In the genomic region with DNA sequence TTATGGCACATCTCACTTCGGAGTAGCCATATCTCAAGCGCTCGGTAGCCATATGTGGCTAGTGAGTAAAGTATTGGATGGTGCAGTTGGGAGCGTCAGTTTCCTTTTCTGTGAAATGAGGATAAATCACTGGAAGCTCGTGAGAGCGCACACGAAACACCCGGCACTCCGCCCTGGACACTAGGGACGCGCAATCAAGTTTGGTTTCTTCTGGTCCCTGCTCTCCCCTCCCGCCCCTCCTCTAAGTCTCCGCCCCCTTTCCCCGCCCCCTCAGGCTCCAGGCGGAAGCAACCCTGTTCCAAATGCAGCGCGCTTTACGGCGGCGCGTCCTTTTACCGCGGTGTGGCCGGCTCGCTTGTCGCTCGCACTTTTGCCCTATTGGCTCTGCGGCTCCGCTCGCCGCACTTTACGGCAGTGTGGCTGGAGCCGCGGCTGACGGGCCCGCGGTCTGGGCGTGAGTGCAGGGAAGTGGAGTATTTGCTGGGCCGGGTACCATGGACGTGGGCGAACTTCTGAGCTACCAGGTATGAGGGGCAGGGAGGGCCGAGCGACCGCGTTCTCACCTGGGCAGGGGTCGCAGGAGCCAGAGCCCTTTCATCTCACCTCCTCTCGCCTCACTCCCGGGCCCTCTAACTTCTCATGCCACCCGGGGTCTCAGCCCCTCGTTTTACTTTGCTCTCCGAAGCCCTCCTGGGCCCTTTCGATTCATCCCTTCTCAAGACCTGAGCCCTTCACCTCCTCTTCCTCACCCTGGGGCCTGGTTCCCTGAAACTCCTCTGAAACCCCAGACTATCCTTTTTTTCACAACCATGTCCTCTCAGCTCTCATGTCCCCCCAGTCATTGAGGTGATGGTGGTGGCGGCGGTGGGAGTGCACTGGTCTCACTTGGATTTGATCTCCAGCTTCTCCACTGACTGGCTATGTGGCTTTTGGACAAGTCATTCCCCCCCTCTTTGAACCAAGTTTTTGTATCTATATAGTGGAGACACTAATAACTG, we compare ENCODE assay signal across 1 cellular context.
A peak's percentile ranks its signal among the peaks of the same experiment; 100 is the strongest.
TF ChIP-seq lines count a peak whose summit lies in the region.

A gene with protein sequence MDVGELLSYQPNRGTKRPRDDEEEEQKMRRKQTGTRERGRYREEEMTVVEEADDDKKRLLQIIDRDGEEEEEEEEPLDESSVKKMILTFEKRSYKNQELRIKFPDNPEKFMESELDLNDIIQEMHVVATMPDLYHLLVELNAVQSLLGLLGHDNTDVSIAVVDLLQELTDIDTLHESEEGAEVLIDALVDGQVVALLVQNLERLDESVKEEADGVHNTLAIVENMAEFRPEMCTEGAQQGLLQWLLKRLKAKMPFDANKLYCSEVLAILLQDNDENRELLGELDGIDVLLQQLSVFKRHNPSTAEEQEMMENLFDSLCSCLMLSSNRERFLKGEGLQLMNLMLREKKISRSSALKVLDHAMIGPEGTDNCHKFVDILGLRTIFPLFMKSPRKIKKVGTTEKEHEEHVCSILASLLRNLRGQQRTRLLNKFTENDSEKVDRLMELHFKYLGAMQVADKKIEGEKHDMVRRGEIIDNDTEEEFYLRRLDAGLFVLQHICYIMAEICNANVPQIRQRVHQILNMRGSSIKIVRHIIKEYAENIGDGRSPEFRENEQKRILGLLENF (plus strand): TSS at position 402 of the 998 bp plus-strand sequence. CDS start 93 bp downstream, at position 495.

TF ChIP-seq in HepG2, 621 proteins besides CTCF, POLR2A, EP300 and RAD21 (continued from another document and continues in another):
- TF ChIP-seq, protein P1, sequence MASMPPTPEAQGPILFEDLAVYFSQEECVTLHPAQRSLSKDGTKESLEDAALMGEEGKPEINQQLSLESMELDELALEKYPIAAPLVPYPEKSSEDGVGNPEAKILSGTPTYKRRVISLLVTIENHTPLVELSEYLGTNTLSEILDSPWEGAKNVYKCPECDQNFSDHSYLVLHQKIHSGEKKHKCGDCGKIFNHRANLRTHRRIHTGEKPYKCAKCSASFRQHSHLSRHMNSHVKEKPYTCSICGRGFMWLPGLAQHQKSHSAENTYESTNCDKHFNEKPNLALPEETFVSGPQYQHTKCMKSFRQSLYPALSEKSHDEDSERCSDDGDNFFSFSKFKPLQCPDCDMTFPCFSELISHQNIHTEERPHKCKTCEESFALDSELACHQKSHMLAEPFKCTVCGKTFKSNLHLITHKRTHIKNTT (CRISPR knock-in tag; IDR thresholded peaks at IDR 0.05): peak; percentile 86; the same call in 1 of the 2 replicates
- no peak for TF ChIP-seq ZNF761 (CRISPR knock-in tag; conservative IDR thresholded peaks at IDR 0.05)
- TF ChIP-seq EHMT2 (IDR thresholded peaks at IDR 0.05; ENCODE audit: borderline replicate concordance, low read depth, low read length): peak; percentile 21; the same call in 1 of the 2 replicates
- TF ChIP-seq ARHGAP35 (CRISPR knock-in tag; IDR thresholded peaks at IDR 0.05; ENCODE audit: borderline replicate concordance): peak; percentile 95
- TF ChIP-seq RBM22 (optimal IDR thresholded peaks at IDR 0.05; ENCODE audit: low read length): no peak
- no peak for TF ChIP-seq AGO2 (optimal IDR thresholded peaks at IDR 0.05; ENCODE audit: low read depth, low read length)
- TF ChIP-seq, protein P2, sequence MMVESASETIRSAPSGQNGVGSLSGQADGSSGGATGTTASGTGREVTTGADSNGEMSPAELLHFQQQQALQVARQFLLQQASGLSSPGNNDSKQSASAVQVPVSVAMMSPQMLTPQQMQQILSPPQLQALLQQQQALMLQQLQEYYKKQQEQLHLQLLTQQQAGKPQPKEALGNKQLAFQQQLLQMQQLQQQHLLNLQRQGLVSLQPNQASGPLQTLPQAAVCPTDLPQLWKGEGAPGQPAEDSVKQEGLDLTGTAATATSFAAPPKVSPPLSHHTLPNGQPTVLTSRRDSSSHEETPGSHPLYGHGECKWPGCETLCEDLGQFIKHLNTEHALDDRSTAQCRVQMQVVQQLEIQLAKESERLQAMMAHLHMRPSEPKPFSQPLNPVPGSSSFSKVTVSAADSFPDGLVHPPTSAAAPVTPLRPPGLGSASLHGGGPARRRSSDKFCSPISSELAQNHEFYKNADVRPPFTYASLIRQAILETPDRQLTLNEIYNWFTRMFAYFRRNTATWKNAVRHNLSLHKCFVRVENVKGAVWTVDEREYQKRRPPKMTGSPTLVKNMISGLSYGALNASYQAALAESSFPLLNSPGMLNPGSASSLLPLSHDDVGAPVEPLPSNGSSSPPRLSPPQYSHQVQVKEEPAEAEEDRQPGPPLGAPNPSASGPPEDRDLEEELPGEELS (CRISPR knock-in tag; IDR thresholded peaks at IDR 0.05): peak; percentile 79
- TF ChIP-seq ZNF644 (CRISPR knock-in tag; IDR thresholded peaks at IDR 0.05; ENCODE audit: low read depth): no peak
- TF ChIP-seq SNRNP70 (IDR thresholded peaks at IDR 0.05; ENCODE audit: low read depth, low read length): no peak
- no peak for TF ChIP-seq FLYWCH1 (CRISPR knock-in tag; IDR thresholded peaks at IDR 0.05)
- TF ChIP-seq, protein P3, sequence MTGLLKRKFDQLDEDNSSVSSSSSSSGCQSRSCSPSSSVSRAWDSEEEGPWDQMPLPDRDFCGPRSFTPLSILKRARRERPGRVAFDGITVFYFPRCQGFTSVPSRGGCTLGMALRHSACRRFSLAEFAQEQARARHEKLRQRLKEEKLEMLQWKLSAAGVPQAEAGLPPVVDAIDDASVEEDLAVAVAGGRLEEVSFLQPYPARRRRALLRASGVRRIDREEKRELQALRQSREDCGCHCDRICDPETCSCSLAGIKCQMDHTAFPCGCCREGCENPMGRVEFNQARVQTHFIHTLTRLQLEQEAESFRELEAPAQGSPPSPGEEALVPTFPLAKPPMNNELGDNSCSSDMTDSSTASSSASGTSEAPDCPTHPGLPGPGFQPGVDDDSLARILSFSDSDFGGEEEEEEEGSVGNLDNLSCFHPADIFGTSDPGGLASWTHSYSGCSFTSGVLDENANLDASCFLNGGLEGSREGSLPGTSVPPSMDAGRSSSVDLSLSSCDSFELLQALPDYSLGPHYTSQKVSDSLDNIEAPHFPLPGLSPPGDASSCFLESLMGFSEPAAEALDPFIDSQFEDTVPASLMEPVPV (CRISPR knock-in tag; IDR thresholded peaks at IDR 0.05): peak; percentile 68; the same call in 1 of the 2 replicates
- no peak for TF ChIP-seq JARID2 (CRISPR knock-in tag; IDR thresholded peaks at IDR 0.05; ENCODE audit: insufficient replicate concordance)
- peak; percentile 74; the same call in 1 of the 2 replicates for TF ChIP-seq SMYD3 (CRISPR knock-in tag; IDR thresholded peaks at IDR 0.05)
- TF ChIP-seq, protein P4, sequence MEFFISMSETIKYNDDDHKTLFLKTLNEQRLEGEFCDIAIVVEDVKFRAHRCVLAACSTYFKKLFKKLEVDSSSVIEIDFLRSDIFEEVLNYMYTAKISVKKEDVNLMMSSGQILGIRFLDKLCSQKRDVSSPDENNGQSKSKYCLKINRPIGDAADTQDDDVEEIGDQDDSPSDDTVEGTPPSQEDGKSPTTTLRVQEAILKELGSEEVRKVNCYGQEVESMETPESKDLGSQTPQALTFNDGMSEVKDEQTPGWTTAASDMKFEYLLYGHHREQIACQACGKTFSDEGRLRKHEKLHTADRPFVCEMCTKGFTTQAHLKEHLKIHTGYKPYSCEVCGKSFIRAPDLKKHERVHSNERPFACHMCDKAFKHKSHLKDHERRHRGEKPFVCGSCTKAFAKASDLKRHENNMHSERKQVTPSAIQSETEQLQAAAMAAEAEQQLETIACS (CRISPR knock-in tag; IDR thresholded peaks at IDR 0.05): no peak
- TF ChIP-seq HNRNPL (IDR thresholded peaks at IDR 0.05; ENCODE audit: low read depth, low read length): no peak
- peak; percentile 63; the same call in 1 of the 2 replicates for TF ChIP-seq FOXO1 (CRISPR knock-in tag; IDR thresholded peaks at IDR 0.05)
- TF ChIP-seq MLLT10 (CRISPR knock-in tag; IDR thresholded peaks at IDR 0.05): no peak
- peak; percentile 90 for TF ChIP-seq FOXC1 (CRISPR knock-in tag; IDR thresholded peaks at IDR 0.05; ENCODE audit: borderline replicate concordance)
- TF ChIP-seq ZFP36L1 (CRISPR knock-in tag; IDR thresholded peaks at IDR 0.05): no peak
- TF ChIP-seq MIXL1 (CRISPR knock-in tag; IDR thresholded peaks at IDR 0.05): peak; percentile 71; the same call in 1 of the 2 replicates
- TF ChIP-seq ZSCAN25 (CRISPR knock-in tag; IDR thresholded peaks at IDR 0.05): peak; percentile 85
- peak; percentile 91; the same call in 1 of the 2 replicates for TF ChIP-seq KDM5B (CRISPR knock-in tag; IDR thresholded peaks at IDR 0.05; ENCODE audit: borderline replicate concordance)
- TF ChIP-seq ZNF207 (IDR thresholded peaks at IDR 0.05; ENCODE audit: borderline replicate concordance): no peak; the same call in 1 of the 2 replicates
- peak; percentile 85; the same call in 1 of the 2 replicates for TF ChIP-seq KLF9 (CRISPR knock-in tag; IDR thresholded peaks at IDR 0.05; ENCODE audit: low read depth)
- TF ChIP-seq MTA3 (CRISPR knock-in tag; IDR thresholded peaks at IDR 0.05): no peak
- TF ChIP-seq DMAP1 (CRISPR knock-in tag; IDR thresholded peaks at IDR 0.05): peak; percentile 73; the same call in 1 of the 2 replicates
- peak; percentile 87 for TF ChIP-seq DR1 (CRISPR knock-in tag; IDR thresholded peaks at IDR 0.05)
- TF ChIP-seq, protein P5, sequence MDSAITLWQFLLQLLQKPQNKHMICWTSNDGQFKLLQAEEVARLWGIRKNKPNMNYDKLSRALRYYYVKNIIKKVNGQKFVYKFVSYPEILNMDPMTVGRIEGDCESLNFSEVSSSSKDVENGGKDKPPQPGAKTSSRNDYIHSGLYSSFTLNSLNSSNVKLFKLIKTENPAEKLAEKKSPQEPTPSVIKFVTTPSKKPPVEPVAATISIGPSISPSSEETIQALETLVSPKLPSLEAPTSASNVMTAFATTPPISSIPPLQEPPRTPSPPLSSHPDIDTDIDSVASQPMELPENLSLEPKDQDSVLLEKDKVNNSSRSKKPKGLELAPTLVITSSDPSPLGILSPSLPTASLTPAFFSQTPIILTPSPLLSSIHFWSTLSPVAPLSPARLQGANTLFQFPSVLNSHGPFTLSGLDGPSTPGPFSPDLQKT (CRISPR knock-in tag; IDR thresholded peaks at IDR 0.05; ENCODE audit: borderline replicate concordance): peak; percentile 82; the same call in 1 of the 2 replicates
- 0 out of 2 replicates have a peak, but pooled peaks have one; percentile 67 for TF ChIP-seq DNMT3B (CRISPR knock-in tag; conservative IDR thresholded peaks at IDR 0.05)
- no peak for TF ChIP-seq HNRNPH1 (optimal IDR thresholded peaks at IDR 0.05; ENCODE audit: low read depth, low read length)
- TF ChIP-seq GZF1 (CRISPR knock-in tag; IDR thresholded peaks at IDR 0.05): peak; percentile 12; the same call in 1 of the 2 replicates
- TF ChIP-seq, protein P6, sequence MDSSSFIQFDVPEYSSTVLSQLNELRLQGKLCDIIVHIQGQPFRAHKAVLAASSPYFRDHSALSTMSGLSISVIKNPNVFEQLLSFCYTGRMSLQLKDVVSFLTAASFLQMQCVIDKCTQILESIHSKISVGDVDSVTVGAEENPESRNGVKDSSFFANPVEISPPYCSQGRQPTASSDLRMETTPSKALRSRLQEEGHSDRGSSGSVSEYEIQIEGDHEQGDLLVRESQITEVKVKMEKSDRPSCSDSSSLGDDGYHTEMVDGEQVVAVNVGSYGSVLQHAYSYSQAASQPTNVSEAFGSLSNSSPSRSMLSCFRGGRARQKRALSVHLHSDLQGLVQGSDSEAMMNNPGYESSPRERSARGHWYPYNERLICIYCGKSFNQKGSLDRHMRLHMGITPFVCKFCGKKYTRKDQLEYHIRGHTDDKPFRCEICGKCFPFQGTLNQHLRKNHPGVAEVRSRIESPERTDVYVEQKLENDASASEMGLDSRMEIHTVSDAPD (CRISPR knock-in tag; IDR thresholded peaks at IDR 0.05): no peak
- peak; percentile 90; the same call in 1 of the 2 replicates for TF ChIP-seq XBP1 (CRISPR knock-in tag; IDR thresholded peaks at IDR 0.05)
- no peak for TF ChIP-seq ZNF780A (CRISPR knock-in tag; IDR thresholded peaks at IDR 0.05)
- TF ChIP-seq, protein P7, sequence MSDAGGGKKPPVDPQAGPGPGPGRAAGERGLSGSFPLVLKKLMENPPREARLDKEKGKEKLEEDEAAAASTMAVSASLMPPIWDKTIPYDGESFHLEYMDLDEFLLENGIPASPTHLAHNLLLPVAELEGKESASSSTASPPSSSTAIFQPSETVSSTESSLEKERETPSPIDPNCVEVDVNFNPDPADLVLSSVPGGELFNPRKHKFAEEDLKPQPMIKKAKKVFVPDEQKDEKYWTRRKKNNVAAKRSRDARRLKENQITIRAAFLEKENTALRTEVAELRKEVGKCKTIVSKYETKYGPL (CRISPR knock-in tag; IDR thresholded peaks at IDR 0.05): peak; percentile 65; the same call in 1 of the 2 replicates
- TF ChIP-seq KAT7 (CRISPR knock-in tag; IDR thresholded peaks at IDR 0.05; ENCODE audit: borderline replicate concordance): no peak; the same call in none of the 2 replicates
- 0 out of 2 replicates have a peak, but pooled peaks have one; percentile 83 for TF ChIP-seq ZNF678 (CRISPR knock-in tag; IDR thresholded peaks at IDR 0.05)
- TF ChIP-seq RBAK (CRISPR knock-in tag; IDR thresholded peaks at IDR 0.05): peak; percentile 17; the same call in 1 of the 2 replicates
- no peak for TF ChIP-seq SUZ12 (IDR thresholded peaks at IDR 0.05; ENCODE audit: low read depth, low read length)
- no peak for TF ChIP-seq MAFF (IDR thresholded peaks at IDR 0.05; ENCODE audit: low read depth, low read length)
- no peak; the same call in 1 of the 2 replicates for TF ChIP-seq ZNF737 (CRISPR knock-in tag; IDR thresholded peaks at IDR 0.05; ENCODE audit: borderline replicate concordance)
- TF ChIP-seq CAMTA2 (CRISPR knock-in tag; IDR thresholded peaks at IDR 0.05; ENCODE audit: borderline replicate concordance): no peak
- TF ChIP-seq SP1 (IDR thresholded peaks at IDR 0.05): no peak
- TF ChIP-seq SP1 (CRISPR knock-in tag; IDR thresholded peaks at IDR 0.05): peak; percentile 80
- TF ChIP-seq, protein P8, sequence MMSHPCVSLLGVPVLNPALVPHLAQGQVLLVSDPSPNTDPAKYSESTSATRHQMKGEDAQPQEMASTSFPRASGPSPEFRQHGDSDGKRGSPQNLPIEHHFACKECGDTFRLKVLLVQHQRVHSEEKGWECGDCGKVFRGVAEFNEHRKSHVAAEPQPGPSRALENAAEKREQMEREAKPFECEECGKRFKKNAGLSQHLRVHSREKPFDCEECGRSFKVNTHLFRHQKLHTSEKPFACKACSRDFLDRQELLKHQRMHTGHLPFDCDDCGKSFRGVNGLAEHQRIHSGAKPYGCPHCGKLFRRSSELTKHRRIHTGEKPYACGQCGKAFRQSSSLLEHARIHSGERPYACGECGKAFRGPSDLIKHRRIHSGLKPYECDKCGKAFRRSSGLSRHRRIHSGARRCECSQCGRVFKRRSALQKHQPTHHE (CRISPR knock-in tag; IDR thresholded peaks at IDR 0.05; ENCODE audit: borderline replicate concordance): peak; percentile 94; the same call in 1 of the 2 replicates
- peak; percentile 97 for TF ChIP-seq MAF1 (CRISPR knock-in tag; IDR thresholded peaks at IDR 0.05; ENCODE audit: borderline replicate concordance)
- TF ChIP-seq SIX4 (CRISPR knock-in tag; IDR thresholded peaks at IDR 0.05): peak; percentile 43; the same call in 1 of the 2 replicates
- TF ChIP-seq HOXA9 (CRISPR knock-in tag; IDR thresholded peaks at IDR 0.05; ENCODE audit: borderline replicate concordance): no peak
- peak; percentile 45; the same call in 1 of the 2 replicates for TF ChIP-seq ZBTB20 (CRISPR knock-in tag; IDR thresholded peaks at IDR 0.05; ENCODE audit: borderline replicate concordance, low read depth)
- no peak for TF ChIP-seq PRMT3 (CRISPR knock-in tag; IDR thresholded peaks at IDR 0.05; ENCODE audit: borderline replicate concordance, low read depth)
